ENCODE assay signal across 29 cellular contexts in the genomic region with DNA sequence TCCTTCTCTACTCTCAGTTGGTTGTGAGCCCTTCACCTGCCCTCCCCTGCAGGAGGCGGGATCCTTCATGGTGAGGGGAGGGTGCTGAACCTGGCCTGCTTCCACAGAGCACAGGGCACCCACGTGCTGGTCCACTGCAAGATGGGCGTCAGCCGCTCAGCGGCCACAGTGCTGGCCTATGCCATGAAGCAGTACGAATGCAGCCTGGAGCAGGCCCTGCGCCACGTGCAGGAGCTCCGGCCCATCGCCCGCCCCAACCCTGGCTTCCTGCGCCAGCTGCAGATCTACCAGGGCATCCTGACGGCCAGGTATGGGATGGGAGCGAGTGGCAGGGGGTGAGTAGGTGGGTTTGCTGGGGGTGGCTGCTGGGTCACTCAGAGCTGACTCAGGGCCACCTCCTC. TPM values are rescaled to one million over a fixed set of nuclear protein-coding genes. Genes with fewer than 3 reads are reported as not detected.
DNase-seq lines count a peak whose midpoint lies in the region; ATAC-seq, FAIRE-seq and TF ChIP-seq lines count a peak whose summit lies in the region.
"Had no signal": no experiment of that assay in that cellular context is flagged by ENCODE, and none has a peak within 500 bp of the region (broad histone marks: within the 10 kb centered on the region; RNA-seq: fewer than 3 reads in every experiment).

No MANE protein-coding gene starts in this region.

- H3K9me3 Mint-ChIP-seq in activated CD8-positive, alpha-beta T cell treated with anti-CD3 and anti-CD28 coated beads, Interleukin-2, amount 10 ng/mL, durations not matched to agents 7 days and 5 days (ENCODE audit: insufficient read depth): no peaks in the 10 kb centered on the region
- no peaks in the 10 kb centered on the region for H3K9me3 Mint-ChIP-seq in activated CD8-positive, alpha-beta T cell treated with anti-CD3 and anti-CD28 coated beads for 36 hours
- H3K9me3 Mint-ChIP-seq in chondrocyte (ENCODE audit: low read depth): no peaks in the 10 kb centered on the region
- H3K9me3 Mint-ChIP-seq: activated naive CD4-positive, alpha-beta T cell treated with anti-CD3 and anti-CD28 coated beads, Interleukin-2, amount 10 ng/mL, durations not matched to agents 7 days and 5 days; CD8-positive, alpha-beta memory T cell; H9; nephron; T-cell had no signal

- H3K27ac ChIP-seq in neutrophil (peak overlapping the region; percentile 93), aorta (ENCODE audit: low read depth in 1 of 2, low read length in 2 of 2) (no peak overlapping the region)
- H3K27ac ChIP-seq: heart left ventricle, lower lobe of right lung, pancreas, right atrium auricular region, spleen had no signal

- ATAC-seq in activated CD8-positive, alpha-beta T cell treated with anti-CD3 and anti-CD28 coated beads, Interleukin-2, amount 10 ng/mL, durations not matched to agents 7 days and 5 days: no peak
- no peak for ATAC-seq in activated CD8-positive, alpha-beta T cell treated with anti-CD3 and anti-CD28 coated beads for 36 hours
- ATAC-seq in aorta (ENCODE audit: low FRiP score) (peak; percentile 9), GM21367 (IDR thresholded peaks at IDR 0.05; ENCODE audit: unreplicated experiment) (no peak)
- ATAC-seq: heart left ventricle, lower lobe of right lung, pancreas, T-cell had no signal

- H3K27ac Mint-ChIP-seq in activated CD8-positive, alpha-beta T cell treated with anti-CD3 and anti-CD28 coated beads, Interleukin-2, amount 10 ng/mL, durations not matched to agents 7 days and 5 days: peak overlapping the region; percentile 43
- H3K27ac Mint-ChIP-seq in activated CD8-positive, alpha-beta T cell treated with anti-CD3 and anti-CD28 coated beads for 36 hours: no peak overlapping the region
- H3K27ac Mint-ChIP-seq in chondrocyte (ENCODE audit: unreplicated experiment): no peak overlapping the region
- H3K27ac Mint-ChIP-seq: activated naive CD4-positive, alpha-beta T cell treated with anti-CD3 and anti-CD28 coated beads, Interleukin-2, amount 10 ng/mL, durations not matched to agents 7 days and 5 days; H9; nephron had no signal

- H3K27me3 ChIP-seq in neutrophil (no peaks in the 10 kb centered on the region), aorta (ENCODE audit: control insufficient read depth in 1 of 2, insufficient read depth in 2 of 2, low read length in 1 of 2) (no peaks in the 10 kb centered on the region)
- H3K27me3 ChIP-seq: heart left ventricle, pancreas, right atrium auricular region, spleen had no signal

- H3K4me3 ChIP-seq in neutrophil (ENCODE audit: low read depth in 1 of 2, low read length in 1 of 2) (no peak overlapping the region), aorta (ENCODE audit: low read length in 2 of 2) (no peak overlapping the region)
- H3K4me3 ChIP-seq: heart left ventricle, lower lobe of right lung, pancreas, right atrium auricular region, spleen had no signal

- POLR2A ChIA-PET in activated CD8-positive, alpha-beta T cell treated with anti-CD3 and anti-CD28 coated beads, Interleukin-2, amount 10 ng/mL, durations not matched to agents 7 days and 5 days (lab: Charles Lee): no interaction called here
- POLR2A ChIA-PET in activated CD8-positive, alpha-beta T cell treated with anti-CD3 and anti-CD28 coated beads for 36 hours (lab: Charles Lee): interaction anchor here (1.4 to 2.0 kb wide), 2 partner anchors 10 to 22 kb away, joined by 5 to 7 read pairs; no protein-coding TSS in a partner anchor

- intact Hi-C loops in activated CD8-positive, alpha-beta T cell treated with anti-CD3 and anti-CD28 coated beads for 36 hours (cut with micrococcal nuclease): no loop called here
- intact Hi-C loops in aorta (cut with DNase I): no loop called here

- no peak overlapping the region for H3K4me3 Mint-ChIP-seq in activated CD8-positive, alpha-beta T cell treated with anti-CD3 and anti-CD28 coated beads, Interleukin-2, amount 10 ng/mL, durations not matched to agents 7 days and 5 days
- H3K4me3 Mint-ChIP-seq in activated CD8-positive, alpha-beta T cell treated with anti-CD3 and anti-CD28 coated beads for 36 hours: no peak overlapping the region
- no peak overlapping the region for H3K4me3 Mint-ChIP-seq in chondrocyte (ENCODE audit: unreplicated experiment)
- H3K4me3 Mint-ChIP-seq: activated naive CD4-positive, alpha-beta T cell treated with anti-CD3 and anti-CD28 coated beads, Interleukin-2, amount 10 ng/mL, durations not matched to agents 7 days and 5 days; H9; nephron; T-cell had no signal

- H3K4me1 ChIP-seq in neutrophil (ENCODE audit: control insufficient read depth in 1 of 2, insufficient read depth in 1 of 2, low read depth in 1 of 2, low read length in 1 of 2) (peaks cover 46 to 53% of the 10 kb centered on the region in 2 experiments), aorta (ENCODE audit: control insufficient read depth in 1 of 2, insufficient read depth in 2 of 2, low read length in 2 of 2) (no peaks in the 10 kb centered on the region)

- no peak for TF ChIP-seq CTCF in activated CD8-positive, alpha-beta T cell treated with anti-CD3 and anti-CD28 coated beads for 36 hours (IDR thresholded peaks at IDR 0.05)
- TF ChIP-seq CTCF in chondrocyte (IDR thresholded peaks at IDR 0.05): no peak
- TF ChIP-seq CTCF in neutrophil (IDR thresholded peaks at IDR 0.05): no peak
- TF ChIP-seq CTCF in D721Med (IDR thresholded peaks at IDR 0.05; ENCODE audit: insufficient read depth, missing control alignments): no peak

- peaks cover 58% of the 10 kb centered on the region for H3K36me3 ChIP-seq in neutrophil
- H3K36me3 ChIP-seq in aorta (ENCODE audit: control insufficient read depth in 1 of 2, insufficient read depth in 2 of 2, low read length in 1 of 2): no peaks in the 10 kb centered on the region

- no peaks in the 10 kb centered on the region for H3K27me3 Mint-ChIP-seq in activated CD8-positive, alpha-beta T cell treated with anti-CD3 and anti-CD28 coated beads, Interleukin-2, amount 10 ng/mL, durations not matched to agents 7 days and 5 days (ENCODE audit: low read depth)
- no peaks in the 10 kb centered on the region for H3K27me3 Mint-ChIP-seq in activated CD8-positive, alpha-beta T cell treated with anti-CD3 and anti-CD28 coated beads for 36 hours
- H3K27me3 Mint-ChIP-seq in chondrocyte (ENCODE audit: low read depth): no peaks in the 10 kb centered on the region
- H3K27me3 Mint-ChIP-seq: T-cell had no signal

- H3K4me1 Mint-ChIP-seq in activated CD8-positive, alpha-beta T cell treated with anti-CD3 and anti-CD28 coated beads, Interleukin-2, amount 10 ng/mL, durations not matched to agents 7 days and 5 days (ENCODE audit: low read depth): peaks cover 24% of the 10 kb centered on the region
- peaks cover 18% of the 10 kb centered on the region for H3K4me1 Mint-ChIP-seq in activated CD8-positive, alpha-beta T cell treated with anti-CD3 and anti-CD28 coated beads for 36 hours (ENCODE audit: low read depth)
- H3K4me1 Mint-ChIP-seq in chondrocyte (ENCODE audit: low read depth): peaks cover 7% of the 10 kb centered on the region
- H3K4me1 Mint-ChIP-seq: nephron had no signal

- CTCF ChIA-PET in activated CD8-positive, alpha-beta T cell treated with anti-CD3 and anti-CD28 coated beads, Interleukin-2, amount 10 ng/mL, durations not matched to agents 7 days and 5 days (lab: Charles Lee): no interaction called here
- CTCF ChIA-PET in activated CD8-positive, alpha-beta T cell treated with anti-CD3 and anti-CD28 coated beads for 36 hours (lab: Charles Lee): no interaction called here

- peaks cover 9% of the 10 kb centered on the region for H3K36me3 Mint-ChIP-seq in activated CD8-positive, alpha-beta T cell treated with anti-CD3 and anti-CD28 coated beads, Interleukin-2, amount 10 ng/mL, durations not matched to agents 7 days and 5 days (ENCODE audit: low read depth)
- no peaks in the 10 kb centered on the region for H3K36me3 Mint-ChIP-seq in activated CD8-positive, alpha-beta T cell treated with anti-CD3 and anti-CD28 coated beads for 36 hours (ENCODE audit: low read depth)
- peaks cover 4% of the 10 kb centered on the region for H3K36me3 Mint-ChIP-seq in chondrocyte (ENCODE audit: low read depth)
- H3K36me3 Mint-ChIP-seq: T-cell had no signal

- FAIRE-seq in D721Med (lab: Jason Lieb, UNC): no peak
- FAIRE-seq: A204.1, pancreas, RCC 7860, TTC549, urothelium cell line had no signal

- no peaks in the 10 kb centered on the region for H3K9me3 ChIP-seq in neutrophil
- no peaks in the 10 kb centered on the region for H3K9me3 ChIP-seq in aorta (ENCODE audit: control insufficient read depth, low read length)
- H3K9me3 ChIP-seq: heart left ventricle, lower lobe of right lung, pancreas, right atrium auricular region, spleen had no signal

- DNase-seq in activated CD8-positive, alpha-beta T cell treated with anti-CD3 and anti-CD28 coated beads, Interleukin-2, amount 10 ng/mL, durations not matched to agents 7 days and 5 days: no peak
- no peak for DNase-seq in activated CD8-positive, alpha-beta T cell treated with anti-CD3 and anti-CD28 coated beads for 36 hours
- DNase-seq in chondrocyte (ENCODE audit: low spot score): peak; percentile 82
- peak in 1 of 2 donors; percentile 72 for DNase-seq in aorta
- DNase-seq in midbrain (lab: John Stamatoyannopoulos, UW): no peak
- no peak for DNase-seq in D721Med (ENCODE audit: insufficient read length, low spot score)
- DNase-seq: activated CD4-positive, alpha-beta T cell treated with anti-CD3 and anti-CD28 coated beads for 1 hour; activated naive CD4-positive, alpha-beta T cell treated with anti-CD3 and anti-CD28 coated beads, Interleukin-2, amount 10 ng/mL, durations not matched to agents 7 days and 5 days; activated T-cell treated with anti-CD3 and anti-CD28 coated beads, Interleukin-2, amount 50 U/mL, for 48 hours; amniotic stem cell; CD8-positive, alpha-beta memory T cell; DMS153; H9; heart left ventricle; lower lobe of right lung; NCI-H1105; NCI-H187 treated with DMSO at 0.1 percent for 48 hours; NCI-H526 treated with DMSO at 0.1 percent for 48 hours; T-cell had no signal

- WGBS in aorta, 2 donors: 89% methylated on average over 14 of the region's 14 CpGs

RNA-seq across cellular contexts. Expression of a gene that starts 6.3 kb away (rescaled TPM):
- total RNA-seq in activated CD8-positive, alpha-beta T cell treated with anti-CD3 and anti-CD28 coated beads, Interleukin-2, amount 10 ng/mL, durations not matched to agents 7 days and 5 days: 10 to 100 TPM; 12.0 to 13.0 TPM
- total RNA-seq in activated CD8-positive, alpha-beta T cell treated with anti-CD3 and anti-CD28 coated beads for 36 hours: 1 to 10 TPM; 7.4 to 9.1 TPM
- total RNA-seq in chondrocyte: 19.8 to 30.0 TPM (median 28.4 TPM) in 3 replicates
- total RNA-seq in aorta: 10 to 100 TPM; 27.3 to 37.0 TPM
- 10 to 100 TPM; 13.3 to 24.1 TPM for polyA plus RNA-seq in aorta

RNA-seq across cellular contexts. Expression of a gene that starts 20.6 kb away (rescaled TPM):
- total RNA-seq in activated CD8-positive, alpha-beta T cell treated with anti-CD3 and anti-CD28 coated beads, Interleukin-2, amount 10 ng/mL, durations not matched to agents 7 days and 5 days: 100 to 1,000 TPM; 179 to 189 TPM
- 10 to 100 TPM; 75.4 to 78.7 TPM for total RNA-seq in activated CD8-positive, alpha-beta T cell treated with anti-CD3 and anti-CD28 coated beads for 36 hours
- total RNA-seq in chondrocyte: 40.0 to 51.8 TPM (median 47.8 TPM) in 3 replicates
- 10 to 100 TPM; 43.2 to 96.1 TPM for total RNA-seq in aorta
- 100 to 1,000 TPM in 1 of 2 donors, 10 to 100 TPM in 1; 16.8 to 100 TPM for polyA plus RNA-seq in aorta

RNA-seq across cellular contexts. Expression of a gene that starts 43.4 kb away (rescaled TPM):
- 100 to 1,000 TPM; 338 to 348 TPM for total RNA-seq in activated CD8-positive, alpha-beta T cell treated with anti-CD3 and anti-CD28 coated beads, Interleukin-2, amount 10 ng/mL, durations not matched to agents 7 days and 5 days
- 100 to 1,000 TPM; 303 to 305 TPM for total RNA-seq in activated CD8-positive, alpha-beta T cell treated with anti-CD3 and anti-CD28 coated beads for 36 hours
- total RNA-seq in chondrocyte (34.0 to 38.3 TPM (median 36.1 TPM) in 3 replicates), aorta (10 to 100 TPM; 53.8 to 77.6 TPM)
- 10 to 100 TPM; 29.3 to 53.6 TPM for polyA plus RNA-seq in aorta

RNA-seq across cellular contexts. Expression of a gene that starts 43.7 kb away (rescaled TPM):
- total RNA-seq in activated CD8-positive, alpha-beta T cell treated with anti-CD3 and anti-CD28 coated beads, Interleukin-2, amount 10 ng/mL, durations not matched to agents 7 days and 5 days: 10 to 100 TPM; 53.2 to 56.7 TPM
- total RNA-seq in activated CD8-positive, alpha-beta T cell treated with anti-CD3 and anti-CD28 coated beads for 36 hours: 10 to 100 TPM; 34.1 to 36.1 TPM
- total RNA-seq in chondrocyte: 48.8 to 67.7 TPM (median 63.4 TPM) in 3 replicates
- 10 to 100 TPM; 82.7 to 85.1 TPM for total RNA-seq in aorta
- polyA plus RNA-seq in aorta: 100 to 1,000 TPM; 175 to 338 TPM
